In the genomic region with DNA sequence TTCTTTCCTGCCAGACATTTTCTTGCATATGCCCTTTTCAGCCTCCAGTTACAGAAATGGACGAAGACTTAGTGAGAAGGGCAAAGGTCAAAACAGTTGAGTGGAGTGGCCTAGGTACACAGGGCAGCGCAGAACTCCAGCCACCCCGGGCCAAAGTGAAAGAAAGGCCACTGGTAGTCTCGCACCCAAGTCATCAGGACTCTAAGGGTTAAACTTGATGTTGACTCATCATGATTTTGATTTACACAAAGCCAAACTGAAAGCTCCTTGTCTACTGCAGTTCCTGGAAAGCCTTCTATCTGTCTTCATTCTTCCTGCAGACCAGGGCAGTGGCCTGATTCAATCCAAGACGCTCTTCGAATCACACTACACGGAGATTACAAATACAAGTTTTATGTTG, we compare ENCODE assay signal across 1 cellular context.
A peak's percentile ranks its signal among the peaks of the same experiment; 100 is the strongest.
TF ChIP-seq lines count a peak whose summit lies in the region.

No MANE protein-coding gene starts in this region.

TF ChIP-seq in K562, 482 proteins besides CTCF, POLR2A, EP300 and RAD21 (continued from another document and continues in another):
- TF ChIP-seq ZNF239 (CRISPR knock-in tag; IDR thresholded peaks at IDR 0.05), result no peak
- TF ChIP-seq, protein P1, sequence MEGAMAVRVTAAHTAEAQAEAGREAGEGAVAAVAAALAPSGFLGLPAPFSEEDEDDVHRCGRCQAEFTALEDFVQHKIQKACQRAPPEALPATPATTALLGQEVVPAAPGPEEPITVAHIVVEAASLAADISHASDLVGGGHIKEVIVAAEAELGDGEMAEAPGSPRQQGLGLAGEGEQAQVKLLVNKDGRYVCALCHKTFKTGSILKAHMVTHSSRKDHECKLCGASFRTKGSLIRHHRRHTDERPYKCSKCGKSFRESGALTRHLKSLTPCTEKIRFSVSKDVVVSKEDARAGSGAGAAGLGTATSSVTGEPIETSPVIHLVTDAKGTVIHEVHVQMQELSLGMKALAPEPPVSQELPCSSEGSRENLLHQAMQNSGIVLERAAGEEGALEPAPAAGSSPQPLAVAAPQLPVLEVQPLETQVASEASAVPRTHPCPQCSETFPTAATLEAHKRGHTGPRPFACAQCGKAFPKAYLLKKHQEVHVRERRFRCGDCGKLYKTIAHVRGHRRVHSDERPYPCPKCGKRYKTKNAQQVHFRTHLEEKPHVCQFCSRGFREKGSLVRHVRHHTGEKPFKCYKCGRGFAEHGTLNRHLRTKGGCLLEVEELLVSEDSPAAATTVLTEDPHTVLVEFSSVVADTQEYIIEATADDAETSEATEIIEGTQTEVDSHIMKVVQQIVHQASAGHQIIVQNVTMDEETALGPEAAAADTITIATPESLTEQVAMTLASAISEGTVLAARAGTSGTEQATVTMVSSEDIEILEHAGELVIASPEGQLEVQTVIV (CRISPR knock-in tag; IDR thresholded peaks at IDR 0.05; ENCODE audit: borderline replicate concordance), result no peak
- TF ChIP-seq GTF2F1 (IDR thresholded peaks at IDR 0.05; ENCODE audit: low read depth, low read length), result no peak
- TF ChIP-seq BCOR (IDR thresholded peaks at IDR 0.05), result peak; percentile 30; the same call in 1 of the 2 replicates
- TF ChIP-seq ZNF316 (IDR thresholded peaks at IDR 0.05), result peak; percentile 77
- TF ChIP-seq, protein P2, sequence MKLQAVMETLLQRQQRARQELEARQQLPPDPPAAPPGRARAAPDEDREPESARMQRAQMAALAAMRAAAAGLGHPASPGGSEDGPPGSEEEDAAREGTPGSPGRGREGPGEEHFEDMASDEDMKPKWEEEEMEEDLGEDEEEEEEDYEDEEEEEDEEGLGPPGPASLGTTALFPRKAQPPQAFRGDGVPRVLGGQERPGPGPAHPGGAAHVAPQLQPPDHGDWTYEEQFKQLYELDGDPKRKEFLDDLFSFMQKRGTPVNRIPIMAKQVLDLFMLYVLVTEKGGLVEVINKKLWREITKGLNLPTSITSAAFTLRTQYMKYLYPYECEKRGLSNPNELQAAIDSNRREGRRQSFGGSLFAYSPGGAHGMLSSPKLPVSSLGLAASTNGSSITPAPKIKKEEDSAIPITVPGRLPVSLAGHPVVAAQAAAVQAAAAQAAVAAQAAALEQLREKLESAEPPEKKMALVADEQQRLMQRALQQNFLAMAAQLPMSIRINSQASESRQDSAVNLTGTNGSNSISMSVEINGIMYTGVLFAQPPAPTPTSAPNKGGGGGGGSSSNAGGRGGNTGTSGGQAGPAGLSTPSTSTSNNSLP (IDR thresholded peaks at IDR 0.05; ENCODE audit: borderline replicate concordance, low read depth, low read length), result 0 out of 2 replicates have a peak, but pooled peaks have one; percentile 15
- TF ChIP-seq CTBP1 (IDR thresholded peaks at IDR 0.05; ENCODE audit: borderline replicate concordance), result no peak
- TF ChIP-seq, protein P3, sequence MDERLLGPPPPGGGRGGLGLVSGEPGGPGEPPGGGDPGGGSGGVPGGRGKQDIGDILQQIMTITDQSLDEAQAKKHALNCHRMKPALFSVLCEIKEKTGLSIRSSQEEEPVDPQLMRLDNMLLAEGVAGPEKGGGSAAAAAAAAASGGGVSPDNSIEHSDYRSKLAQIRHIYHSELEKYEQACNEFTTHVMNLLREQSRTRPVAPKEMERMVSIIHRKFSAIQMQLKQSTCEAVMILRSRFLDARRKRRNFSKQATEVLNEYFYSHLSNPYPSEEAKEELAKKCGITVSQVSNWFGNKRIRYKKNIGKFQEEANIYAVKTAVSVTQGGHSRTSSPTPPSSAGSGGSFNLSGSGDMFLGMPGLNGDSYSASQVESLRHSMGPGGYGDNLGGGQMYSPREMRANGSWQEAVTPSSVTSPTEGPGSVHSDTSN (CRISPR knock-in tag; IDR thresholded peaks at IDR 0.05; ENCODE audit: low read depth), result no peak
- TF ChIP-seq, protein P3 (tag; conservative IDR thresholded peaks at IDR 0.05; ENCODE audit: low read depth), result peak; percentile 91
- TF ChIP-seq NBN (IDR thresholded peaks at IDR 0.05; ENCODE audit: low read depth), result peak; percentile 26; the same call in 1 of the 2 replicates
- TF ChIP-seq RNF2 (IDR thresholded peaks at IDR 0.05), result 0 out of 2 replicates have a peak, but pooled peaks have one; percentile 29
- peak; percentile 90 for TF ChIP-seq FOSL1 (tag; conservative IDR thresholded peaks at IDR 0.05)
- TF ChIP-seq JUND (IDR thresholded peaks at IDR 0.05; ENCODE audit: borderline replicate concordance, low read depth, low read length), result peak; percentile 93
- TF ChIP-seq JUND (tag; IDR thresholded peaks at IDR 0.05; ENCODE audit: borderline replicate concordance, low read depth, low read length), result peak; percentile 96; the same call in 2 of the 3 replicates
- peak; percentile 47; the same call in 1 of the 2 replicates for TF ChIP-seq SMARCE1 (IDR thresholded peaks at IDR 0.05)
- TF ChIP-seq, protein P4, sequence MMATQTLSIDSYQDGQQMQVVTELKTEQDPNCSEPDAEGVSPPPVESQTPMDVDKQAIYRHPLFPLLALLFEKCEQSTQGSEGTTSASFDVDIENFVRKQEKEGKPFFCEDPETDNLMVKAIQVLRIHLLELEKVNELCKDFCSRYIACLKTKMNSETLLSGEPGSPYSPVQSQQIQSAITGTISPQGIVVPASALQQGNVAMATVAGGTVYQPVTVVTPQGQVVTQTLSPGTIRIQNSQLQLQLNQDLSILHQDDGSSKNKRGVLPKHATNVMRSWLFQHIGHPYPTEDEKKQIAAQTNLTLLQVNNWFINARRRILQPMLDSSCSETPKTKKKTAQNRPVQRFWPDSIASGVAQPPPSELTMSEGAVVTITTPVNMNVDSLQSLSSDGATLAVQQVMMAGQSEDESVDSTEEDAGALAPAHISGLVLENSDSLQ (IDR thresholded peaks at IDR 0.05), result peak; percentile 77
- peak; percentile 71 for TF ChIP-seq ETV1 (tag; conservative IDR thresholded peaks at IDR 0.05; ENCODE audit: low read depth)
- no peak for TF ChIP-seq NR2C2 (CRISPR knock-in tag; IDR thresholded peaks at IDR 0.05)
- TF ChIP-seq NR2C2 (tag; IDR thresholded peaks at IDR 0.05), result peak; percentile 74
- peak; percentile 30; the same call in 1 of the 2 replicates for TF ChIP-seq CXXC5 (CRISPR knock-in tag; IDR thresholded peaks at IDR 0.05)
- TF ChIP-seq RBM14 (IDR thresholded peaks at IDR 0.05; ENCODE audit: borderline replicate concordance, insufficient read depth, low read depth, low read length), result no peak
- TF ChIP-seq FOXA3 (CRISPR knock-in tag; conservative IDR thresholded peaks at IDR 0.05 in 1 of 2, IDR thresholded peaks at IDR 0.05 in 1 of 2), result peak in 1 of 2 experiments; percentile 56; a peak in 1 of 4 replicates
- TF ChIP-seq SREBF2 (CRISPR knock-in tag; IDR thresholded peaks at IDR 0.05), result no peak
- TF ChIP-seq SMAD4 (CRISPR knock-in tag; conservative IDR thresholded peaks at IDR 0.05), result peak; percentile 93
- TF ChIP-seq, protein P5, sequence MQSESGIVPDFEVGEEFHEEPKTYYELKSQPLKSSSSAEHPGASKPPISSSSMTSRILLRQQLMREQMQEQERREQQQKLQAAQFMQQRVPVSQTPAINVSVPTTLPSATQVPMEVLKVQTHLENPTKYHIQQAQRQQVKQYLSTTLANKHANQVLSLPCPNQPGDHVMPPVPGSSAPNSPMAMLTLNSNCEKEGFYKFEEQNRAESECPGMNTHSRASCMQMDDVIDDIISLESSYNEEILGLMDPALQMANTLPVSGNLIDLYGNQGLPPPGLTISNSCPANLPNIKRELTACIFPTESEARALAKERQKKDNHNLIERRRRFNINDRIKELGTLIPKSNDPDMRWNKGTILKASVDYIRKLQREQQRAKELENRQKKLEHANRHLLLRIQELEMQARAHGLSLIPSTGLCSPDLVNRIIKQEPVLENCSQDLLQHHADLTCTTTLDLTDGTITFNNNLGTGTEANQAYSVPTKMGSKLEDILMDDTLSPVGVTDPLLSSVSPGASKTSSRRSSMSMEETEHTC (IDR thresholded peaks at IDR 0.05), result no peak
- TF ChIP-seq HDAC3 (IDR thresholded peaks at IDR 0.05; ENCODE audit: borderline replicate concordance, partially characterized antibody), result peak; percentile 52
- TF ChIP-seq, protein P6, sequence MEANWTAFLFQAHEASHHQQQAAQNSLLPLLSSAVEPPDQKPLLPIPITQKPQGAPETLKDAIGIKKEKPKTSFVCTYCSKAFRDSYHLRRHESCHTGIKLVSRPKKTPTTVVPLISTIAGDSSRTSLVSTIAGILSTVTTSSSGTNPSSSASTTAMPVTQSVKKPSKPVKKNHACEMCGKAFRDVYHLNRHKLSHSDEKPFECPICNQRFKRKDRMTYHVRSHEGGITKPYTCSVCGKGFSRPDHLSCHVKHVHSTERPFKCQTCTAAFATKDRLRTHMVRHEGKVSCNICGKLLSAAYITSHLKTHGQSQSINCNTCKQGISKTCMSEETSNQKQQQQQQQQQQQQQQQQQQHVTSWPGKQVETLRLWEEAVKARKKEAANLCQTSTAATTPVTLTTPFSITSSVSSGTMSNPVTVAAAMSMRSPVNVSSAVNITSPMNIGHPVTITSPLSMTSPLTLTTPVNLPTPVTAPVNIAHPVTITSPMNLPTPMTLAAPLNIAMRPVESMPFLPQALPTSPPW (CRISPR knock-in tag; IDR thresholded peaks at IDR 0.05), result 0 out of 2 replicates have a peak, but pooled peaks have one; percentile 19
- no peak for TF ChIP-seq RBM34 (IDR thresholded peaks at IDR 0.05; ENCODE audit: borderline replicate concordance, insufficient read depth, low read length)
- TF ChIP-seq, protein P7, sequence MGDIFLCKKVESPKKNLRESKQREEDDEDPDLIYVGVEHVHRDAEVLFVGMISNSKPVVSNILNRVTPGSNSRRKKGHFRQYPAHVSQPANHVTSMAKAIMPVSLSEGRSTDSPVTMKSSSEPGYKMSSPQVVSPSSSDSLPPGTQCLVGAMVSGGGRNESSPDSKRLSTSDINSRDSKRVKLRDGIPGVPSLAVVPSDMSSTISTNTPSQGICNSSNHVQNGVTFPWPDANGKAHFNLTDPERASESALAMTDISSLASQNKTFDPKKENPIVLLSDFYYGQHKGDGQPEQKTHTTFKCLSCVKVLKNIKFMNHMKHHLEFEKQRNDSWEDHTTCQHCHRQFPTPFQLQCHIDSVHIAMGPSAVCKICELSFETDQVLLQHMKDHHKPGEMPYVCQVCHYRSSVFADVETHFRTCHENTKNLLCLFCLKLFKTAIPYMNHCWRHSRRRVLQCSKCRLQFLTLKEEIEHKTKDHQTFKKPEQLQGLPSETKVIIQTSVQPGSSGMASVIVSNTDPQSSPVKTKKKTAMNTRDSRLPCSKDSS (IDR thresholded peaks at IDR 0.05; ENCODE audit: low read depth, partially characterized antibody), result no peak
- TF ChIP-seq, protein P8, sequence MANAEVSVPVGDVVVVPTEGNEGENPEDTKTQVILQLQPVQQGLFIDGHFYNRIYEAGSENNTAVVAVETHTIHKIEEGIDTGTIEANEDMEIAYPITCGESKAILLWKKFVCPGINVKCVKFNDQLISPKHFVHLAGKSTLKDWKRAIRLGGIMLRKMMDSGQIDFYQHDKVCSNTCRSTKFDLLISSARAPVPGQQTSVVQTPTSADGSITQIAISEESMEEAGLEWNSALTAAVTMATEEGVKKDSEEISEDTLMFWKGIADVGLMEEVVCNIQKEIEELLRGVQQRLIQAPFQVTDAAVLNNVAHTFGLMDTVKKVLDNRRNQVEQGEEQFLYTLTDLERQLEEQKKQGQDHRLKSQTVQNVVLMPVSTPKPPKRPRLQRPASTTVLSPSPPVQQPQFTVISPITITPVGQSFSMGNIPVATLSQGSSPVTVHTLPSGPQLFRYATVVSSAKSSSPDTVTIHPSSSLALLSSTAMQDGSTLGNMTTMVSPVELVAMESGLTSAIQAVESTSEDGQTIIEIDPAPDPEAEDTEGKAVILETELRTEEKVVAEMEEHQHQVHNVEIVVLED (CRISPR knock-in tag; IDR thresholded peaks at IDR 0.05), result no peak
- peak; percentile 42; the same call in 1 of the 2 replicates for TF ChIP-seq LEF1 (IDR thresholded peaks at IDR 0.05)
- peak; percentile 63; the same call in 1 of the 2 replicates for TF ChIP-seq NFE2 (IDR thresholded peaks at IDR 0.05; ENCODE audit: low read depth)
- no peak for TF ChIP-seq BRCA1 (IDR thresholded peaks at IDR 0.05)
- no peak for TF ChIP-seq BRCA1 (CRISPR knock-in tag; IDR thresholded peaks at IDR 0.05)
- no peak for TF ChIP-seq ZNF175 (CRISPR knock-in tag; IDR thresholded peaks at IDR 0.05; ENCODE audit: low read depth)
- peak; percentile 35; the same call in 1 of the 2 replicates for TF ChIP-seq BCL6 (CRISPR knock-in tag; IDR thresholded peaks at IDR 0.05)
- TF ChIP-seq, protein P9, sequence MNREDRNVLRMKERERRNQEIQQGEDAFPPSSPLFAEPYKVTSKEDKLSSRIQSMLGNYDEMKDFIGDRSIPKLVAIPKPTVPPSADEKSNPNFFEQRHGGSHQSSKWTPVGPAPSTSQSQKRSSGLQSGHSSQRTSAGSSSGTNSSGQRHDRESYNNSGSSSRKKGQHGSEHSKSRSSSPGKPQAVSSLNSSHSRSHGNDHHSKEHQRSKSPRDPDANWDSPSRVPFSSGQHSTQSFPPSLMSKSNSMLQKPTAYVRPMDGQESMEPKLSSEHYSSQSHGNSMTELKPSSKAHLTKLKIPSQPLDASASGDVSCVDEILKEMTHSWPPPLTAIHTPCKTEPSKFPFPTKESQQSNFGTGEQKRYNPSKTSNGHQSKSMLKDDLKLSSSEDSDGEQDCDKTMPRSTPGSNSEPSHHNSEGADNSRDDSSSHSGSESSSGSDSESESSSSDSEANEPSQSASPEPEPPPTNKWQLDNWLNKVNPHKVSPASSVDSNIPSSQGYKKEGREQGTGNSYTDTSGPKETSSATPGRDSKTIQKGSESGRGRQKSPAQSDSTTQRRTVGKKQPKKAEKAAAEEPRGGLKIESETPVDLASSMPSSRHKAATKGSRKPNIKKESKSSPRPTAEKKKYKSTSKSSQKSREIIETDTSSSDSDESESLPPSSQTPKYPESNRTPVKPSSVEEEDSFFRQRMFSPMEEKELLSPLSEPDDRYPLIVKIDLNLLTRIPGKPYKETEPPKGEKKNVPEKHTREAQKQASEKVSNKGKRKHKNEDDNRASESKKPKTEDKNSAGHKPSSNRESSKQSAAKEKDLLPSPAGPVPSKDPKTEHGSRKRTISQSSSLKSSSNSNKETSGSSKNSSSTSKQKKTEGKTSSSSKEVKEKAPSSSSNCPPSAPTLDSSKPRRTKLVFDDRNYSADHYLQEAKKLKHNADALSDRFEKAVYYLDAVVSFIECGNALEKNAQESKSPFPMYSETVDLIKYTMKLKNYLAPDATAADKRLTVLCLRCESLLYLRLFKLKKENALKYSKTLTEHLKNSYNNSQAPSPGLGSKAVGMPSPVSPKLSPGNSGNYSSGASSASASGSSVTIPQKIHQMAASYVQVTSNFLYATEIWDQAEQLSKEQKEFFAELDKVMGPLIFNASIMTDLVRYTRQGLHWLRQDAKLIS (CRISPR knock-in tag; IDR thresholded peaks at IDR 0.05), result no peak
- peak; percentile 99 for TF ChIP-seq KDM1A (IDR thresholded peaks at IDR 0.05)
- peak; percentile 73 for TF ChIP-seq ARID1B (IDR thresholded peaks at IDR 0.05)
- TF ChIP-seq HDAC1 (IDR thresholded peaks at IDR 0.05), result peak in 1 of 2 experiments; percentile 98; a peak in 2 of 4 replicates
- 0 out of 2 replicates have a peak, but pooled peaks have one; percentile 12 for TF ChIP-seq L3MBTL2 (IDR thresholded peaks at IDR 0.05)
- no peak for TF ChIP-seq ZNF431 (CRISPR knock-in tag; IDR thresholded peaks at IDR 0.05)
- no peak for TF ChIP-seq ZNF165 (CRISPR knock-in tag; IDR thresholded peaks at IDR 0.05; ENCODE audit: borderline replicate concordance)
- no peak for TF ChIP-seq MYBL2 (IDR thresholded peaks at IDR 0.05; ENCODE audit: low read depth)
- TF ChIP-seq MYBL2 (CRISPR knock-in tag; IDR thresholded peaks at IDR 0.05; ENCODE audit: borderline replicate concordance), result no peak
- no peak for TF ChIP-seq NCOA6 (IDR thresholded peaks at IDR 0.05)
